Comparison of ENCODE assay signal across 1 cellular context in the genomic region with DNA sequence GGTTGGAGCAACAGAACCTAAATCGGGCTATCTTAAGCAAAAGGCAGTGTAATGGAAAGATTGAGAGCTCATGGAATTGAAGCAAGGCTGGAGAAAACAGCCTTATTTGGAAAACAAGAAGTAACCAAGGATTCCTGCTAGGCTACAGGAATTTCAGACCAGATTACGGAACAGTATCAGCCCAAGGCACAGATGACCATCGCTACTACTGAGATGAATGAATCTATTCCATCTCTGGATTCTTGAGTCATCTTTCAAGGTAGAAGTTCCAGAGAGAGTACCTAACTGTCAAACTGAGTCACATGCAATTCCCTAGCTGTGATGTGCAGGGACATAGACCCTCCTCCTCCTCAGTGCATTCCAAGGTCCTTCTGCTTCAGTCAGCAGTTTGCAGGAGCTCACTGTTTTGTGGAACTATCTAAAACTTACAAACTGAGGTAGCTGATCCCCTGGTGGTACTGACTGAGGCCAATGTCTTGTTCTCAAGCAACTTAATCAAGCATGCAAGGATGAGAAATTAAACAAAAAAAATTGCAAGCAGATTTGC.
TF ChIP-seq lines count a peak whose summit lies in the region.

No MANE protein-coding gene starts in this region.

TF ChIP-seq in H1, 55 proteins besides CTCF, POLR2A, EP300 and RAD21:
- TF ChIP-seq NRF1 (IDR thresholded peaks at IDR 0.05; ENCODE audit: low read depth, low read length) = no peak
- no peak for TF ChIP-seq SAP30 (IDR thresholded peaks at IDR 0.05; ENCODE audit: insufficient read depth, insufficient replicate concordance, low read length)
- TF ChIP-seq FOSL1 (IDR thresholded peaks at IDR 0.05; ENCODE audit: insufficient read depth, low read depth, low read length) = no peak
- TF ChIP-seq, protein P1, sequence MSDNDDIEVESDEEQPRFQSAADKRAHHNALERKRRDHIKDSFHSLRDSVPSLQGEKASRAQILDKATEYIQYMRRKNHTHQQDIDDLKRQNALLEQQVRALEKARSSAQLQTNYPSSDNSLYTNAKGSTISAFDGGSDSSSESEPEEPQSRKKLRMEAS (IDR thresholded peaks at IDR 0.05) = no peak
- no peak for TF ChIP-seq SRF (IDR thresholded peaks at IDR 0.05; ENCODE audit: low read depth, low read length)
- no peak for TF ChIP-seq GTF2F1 (IDR thresholded peaks at IDR 0.05; ENCODE audit: borderline replicate concordance, low read depth, low read length)
- no peak for TF ChIP-seq CHD2 (IDR thresholded peaks at IDR 0.05; ENCODE audit: low read length)
- no peak for TF ChIP-seq SIRT6 (IDR thresholded peaks at IDR 0.05; ENCODE audit: low read length)
- no peak for TF ChIP-seq BRCA1 (IDR thresholded peaks at IDR 0.05; ENCODE audit: low read depth, low read length)
- TF ChIP-seq, protein P2, sequence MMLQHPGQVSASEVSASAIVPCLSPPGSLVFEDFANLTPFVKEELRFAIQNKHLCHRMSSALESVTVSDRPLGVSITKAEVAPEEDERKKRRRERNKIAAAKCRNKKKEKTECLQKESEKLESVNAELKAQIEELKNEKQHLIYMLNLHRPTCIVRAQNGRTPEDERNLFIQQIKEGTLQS (IDR thresholded peaks at IDR 0.05; ENCODE audit: insufficient read depth, low read depth, low read length) = no peak
- TF ChIP-seq POU5F1 (IDR thresholded peaks at IDR 0.05; ENCODE audit: low read depth, low read length) = no peak
- no peak for TF ChIP-seq NANOG (IDR thresholded peaks at IDR 0.05; ENCODE audit: insufficient read depth, low read depth, low read length, poor library complexity, severe bottlenecking)
- TF ChIP-seq, protein P3, sequence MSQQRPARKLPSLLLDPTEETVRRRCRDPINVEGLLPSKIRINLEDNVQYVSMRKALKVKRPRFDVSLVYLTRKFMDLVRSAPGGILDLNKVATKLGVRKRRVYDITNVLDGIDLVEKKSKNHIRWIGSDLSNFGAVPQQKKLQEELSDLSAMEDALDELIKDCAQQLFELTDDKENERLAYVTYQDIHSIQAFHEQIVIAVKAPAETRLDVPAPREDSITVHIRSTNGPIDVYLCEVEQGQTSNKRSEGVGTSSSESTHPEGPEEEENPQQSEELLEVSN (IDR thresholded peaks at IDR 0.05) = no peak
- TF ChIP-seq TAF7 (optimal IDR thresholded peaks at IDR 0.05; ENCODE audit: borderline replicate concordance, low read depth, low read length) = no peak
- no peak for TF ChIP-seq ZNF274 (IDR thresholded peaks at IDR 0.05; ENCODE audit: borderline replicate concordance, extremely low read depth, low read length)
